In genomic region chr7:1432411-1433082, GRCh38 we compare ENCODE assay signal across 8 cellular contexts. TPM values are rescaled to one million over a fixed set of nuclear protein-coding genes. Genes with fewer than 3 reads are reported as not detected.
DNase-seq lines count a peak whose midpoint lies in the region; ATAC-seq, FAIRE-seq and TF ChIP-seq lines count a peak whose summit lies in the region.

No MANE protein-coding gene starts in this region.

- TF ChIP-seq CTCF in AG04449 (IDR thresholded peaks at IDR 0.05; ENCODE audit: insufficient read depth, low read length, missing control alignments) (peak; percentile 98), lung (IDR thresholded peaks at IDR 0.05; ENCODE audit: control extremely low read depth, extremely low read depth) (peak; percentile 75)

- ATAC-seq in lung (ENCODE audit: insufficient read depth, low FRiP score): peak; percentile 80

- H3K4me1 ChIP-seq in lung (ENCODE audit: control insufficient read depth in 2 of 2, insufficient read depth in 2 of 2, low read length in 2 of 2): no peaks in the 10 kb centered on the region

- POLR2A ChIA-PET in AG04449 (lab: Yijun Ruan, JAX): no interaction called here

- H3K36me3 ChIP-seq in lung (ENCODE audit: control insufficient read depth in 2 of 2, insufficient read depth in 2 of 2, low read length in 2 of 2): peaks cover 0 to 11% of the 10 kb centered on the region in 2 donors

- no peaks in the 10 kb centered on the region for H3K27me3 ChIP-seq in lung (ENCODE audit: control insufficient read depth, insufficient read depth)

- WGBS in lung, 2 donors: 22 to 26% methylated on average over 29 to 30 of the region's 30 CpGs

- no peak overlapping the region for H3K27ac ChIP-seq in lung (ENCODE audit: low read depth in 1 of 2, low read length in 1 of 2)

- H3K4me3 ChIP-seq in AG04449 (ENCODE audit: low read depth, low read length) (no peak overlapping the region), lung (no peak overlapping the region)

- CTCF ChIA-PET in AG04449 (lab: Yijun Ruan, JAX): interaction anchor here (0.6 to 4.7 kb wide), 41 partner anchors 9 to 944 kb away, joined by 3 to 71 read pairs (median 4); no protein-coding TSS in a partner anchor

- no peak for DNase-seq in AG04449 (ENCODE audit: low read depth, low spot score)
- DNase-seq in GM18507 (ENCODE audit: extremely low spot score, insufficient read length, low read depth): peak; percentile 54
- peak; percentile 31 for DNase-seq in NCI-H2107 (lab: John Stamatoyannopoulos, UW)
- DNase-seq in activated CD4-positive, alpha-beta T cell treated with anti-CD3 and anti-CD28 coated beads, Interleukin-2, amount 50 U/mL, for 4 hours: peak; percentile 77 to 81
- peak; percentile 22 for DNase-seq in dedifferentiated amniotic fluid mesenchymal stem cell (ENCODE audit: extremely low spot score)
- peak; percentile 76 for DNase-seq in lung (ENCODE audit: low spot score)
- DNase-seq in stimulated activated CD8-positive, alpha-beta memory T cell treated with anti-CD3 and anti-CD28 coated beads, Interleukin-15, amount 100 ng/mL, for 4 hours (ENCODE audit: low read depth in 2 of 2): peak; percentile 49 to 50
- no peak for DNase-seq in occipital lobe (lab: John Stamatoyannopoulos, UW)

- FAIRE-seq in GM18507 (lab: Jason Lieb, UNC): peak; percentile 44

- no peaks in the 10 kb centered on the region for H3K9me3 ChIP-seq in lung (ENCODE audit: control insufficient read depth in 2 of 2, insufficient read depth in 1 of 2, low read length in 1 of 2)

RNA-seq across cellular contexts. Expression of gene MICALL2, which starts 26.7 kb away (rescaled TPM):
- 10 to 100 TPM; 19.0 to 70.6 TPM for total RNA-seq in lung
- polyA plus RNA-seq in lung: 10 to 100 TPM; 31.8 to 50.1 TPM
- total RNA-seq in occipital lobe: 4.2 TPM

Comparison
In these comparisons a context has a peak if more than half of its experiments do, and no peak if none do; other contexts are left out.
1. DNase-seq: peak in GM18507 (single experiment), NCI-H2107 (single experiment), activated CD4-positive, alpha-beta T cell treated with anti-CD3 and anti-CD28 coated beads, Interleukin-2, amount 50 U/mL, for 4 hours (2 of 2), dedifferentiated amniotic fluid mesenchymal stem cell (single experiment), lung (single experiment) and stimulated activated CD8-positive, alpha-beta memory T cell treated with anti-CD3 and anti-CD28 coated beads, Interleukin-15, amount 100 ng/mL, for 4 hours (2 of 2); none in AG04449 (single experiment) and occipital lobe (single experiment).